8 cellular contexts compared by ENCODE assay signal in genomic region chr10:73773152-73773879, GRCh38. TPM values are rescaled to one million over a fixed set of nuclear protein-coding genes. Genes with fewer than 3 reads are reported as not detected.
A peak's percentile ranks its signal among the peaks of the same experiment; 100 is the strongest.
DNase-seq lines count a peak whose midpoint lies in the region; ATAC-seq lines count a peak whose summit lies in the region.

No MANE protein-coding gene starts in this region.

- H3K27me3 ChIP-seq in iPS-20b (ENCODE audit: insufficient read depth, low read length) = no peaks in the 10 kb centered on the region

- no peak overlapping the region for H3K27ac ChIP-seq in iPS-20b (ENCODE audit: low read length)

- H3K9me3 Mint-ChIP-seq in activated naive CD4-positive, alpha-beta T cell treated with anti-CD3 and anti-CD28 coated beads, Interleukin-2, amount 50 U/mL, for 72 hours = no peaks in the 10 kb centered on the region
- H3K9me3 Mint-ChIP-seq in stimulated activated naive B cell treated with anti-CD40 and anti-IgM and Interleukin-4, amounts not matched to agents 10 μg/mL and 1 μg/mL and 100 μg/mL, for 72 hours = no peaks in the 10 kb centered on the region

- H3K27me3 Mint-ChIP-seq in stimulated activated naive B cell treated with anti-CD40 and anti-IgM and Interleukin-4, amounts not matched to agents 10 μg/mL and 1 μg/mL and 100 μg/mL, for 72 hours = no peaks in the 10 kb centered on the region

- no peaks in the 10 kb centered on the region for H3K9me3 ChIP-seq in iPS-20b (ENCODE audit: insufficient read depth, low read depth, low read length)

- peaks cover 24 to 45% of the 10 kb centered on the region in 2 donors for H3K4me1 Mint-ChIP-seq in stimulated activated naive B cell treated with anti-CD40 and anti-IgM and Interleukin-4, amounts not matched to agents 10 μg/mL and 1 μg/mL and 100 μg/mL, for 72 hours

- H3K36me3 ChIP-seq in iPS-20b (ENCODE audit: insufficient read depth, low read depth, low read length) = peaks cover 47% of the 10 kb centered on the region

- DNase-seq in EL (peak; percentile 22), AG20443 (ENCODE audit: low spot score) (no peak), putamen (ENCODE audit: low spot score) (no peak)
- no peak for DNase-seq in activated naive CD4-positive, alpha-beta T cell treated with anti-CD3 and anti-CD28 coated beads, Interleukin-2, amount 50 U/mL, for 72 hours (ENCODE audit: low spot score in 2 of 2)
- DNase-seq in stimulated activated naive B cell treated with anti-CD40 and anti-IgM and Interleukin-4, amounts not matched to agents 10 μg/mL and 1 μg/mL and 100 μg/mL, for 72 hours = no peak

- H3K36me3 Mint-ChIP-seq in activated naive CD4-positive, alpha-beta T cell treated with anti-CD3 and anti-CD28 coated beads, Interleukin-2, amount 50 U/mL, for 72 hours = peaks cover 33 to 69% of the 10 kb centered on the region in 2 donors
- peaks cover 45 to 68% of the 10 kb centered on the region in 2 donors for H3K36me3 Mint-ChIP-seq in stimulated activated naive B cell treated with anti-CD40 and anti-IgM and Interleukin-4, amounts not matched to agents 10 μg/mL and 1 μg/mL and 100 μg/mL, for 72 hours

- ATAC-seq in HG03135 (IDR thresholded peaks at IDR 0.05; ENCODE audit: unreplicated experiment) (peak; percentile 3), GM18870 (IDR thresholded peaks at IDR 0.05; ENCODE audit: unreplicated experiment) (no peak)
- peak in 1 of 2 donors; percentile 5 for ATAC-seq in activated naive CD4-positive, alpha-beta T cell treated with anti-CD3 and anti-CD28 coated beads, Interleukin-2, amount 50 U/mL, for 72 hours
- ATAC-seq in stimulated activated naive B cell treated with anti-CD40 and anti-IgM and Interleukin-4, amounts not matched to agents 10 μg/mL and 1 μg/mL and 100 μg/mL, for 72 hours (replicated peaks) = peak; percentile 0 to 4

- peak overlapping the region; percentile 90 to 96 for H3K27ac Mint-ChIP-seq in activated naive CD4-positive, alpha-beta T cell treated with anti-CD3 and anti-CD28 coated beads, Interleukin-2, amount 50 U/mL, for 72 hours
- H3K27ac Mint-ChIP-seq in stimulated activated naive B cell treated with anti-CD40 and anti-IgM and Interleukin-4, amounts not matched to agents 10 μg/mL and 1 μg/mL and 100 μg/mL, for 72 hours = peak overlapping the region; percentile 98

- peak overlapping the region; percentile 70 for H3K4me3 ChIP-seq in iPS-20b (ENCODE audit: low read length)

- peaks cover 9% of the 10 kb centered on the region; the same call in 1 of the 2 replicates for H3K4me1 ChIP-seq in iPS-20b (ENCODE audit: insufficient read depth, low read length)

- H3K9ac ChIP-seq in iPS-20b (ENCODE audit: low read depth, low read length) = peak overlapping the region; percentile 88; the same call in 1 of the 2 replicates

- H3K4me3 Mint-ChIP-seq in stimulated activated naive B cell treated with anti-CD40 and anti-IgM and Interleukin-4, amounts not matched to agents 10 μg/mL and 1 μg/mL and 100 μg/mL, for 72 hours = peak overlapping the region; percentile 91 to 95

RNA-seq across cellular contexts. Expression of gene CHCHD1, which starts 8.5 kb away (rescaled TPM):
- 10 to 100 TPM; 26.7 to 28.7 TPM for total RNA-seq in activated naive CD4-positive, alpha-beta T cell treated with anti-CD3 and anti-CD28 coated beads, Interleukin-2, amount 50 U/mL, for 72 hours

RNA-seq across cellular contexts. Expression of gene ZSWIM8, which starts 12.1 kb away (rescaled TPM):
- total RNA-seq in activated naive CD4-positive, alpha-beta T cell treated with anti-CD3 and anti-CD28 coated beads, Interleukin-2, amount 50 U/mL, for 72 hours = 100 to 1,000 TPM in 1 of 2 donors, 10 to 100 TPM in 1; 56.7 to 118 TPM

RNA-seq across cellular contexts. Expression of gene SEC24C, which starts 29.1 kb away (rescaled TPM):
- total RNA-seq in activated naive CD4-positive, alpha-beta T cell treated with anti-CD3 and anti-CD28 coated beads, Interleukin-2, amount 50 U/mL, for 72 hours = 100 to 1,000 TPM; 101 TPM

RNA-seq across cellular contexts. Expression of gene NDST2, which starts 38.1 kb away (rescaled TPM):
- 10 to 100 TPM; 66.1 to 76.9 TPM for total RNA-seq in activated naive CD4-positive, alpha-beta T cell treated with anti-CD3 and anti-CD28 coated beads, Interleukin-2, amount 50 U/mL, for 72 hours
